Comparison of ENCODE assay signal across 8 cellular contexts in genomic region chr17:45197555-45198334, GRCh38. TPM values are rescaled to one million over a fixed set of nuclear protein-coding genes. Genes with fewer than 3 reads are reported as not detected.
DNase-seq lines count a peak whose midpoint lies in the region; ATAC-seq and TF ChIP-seq lines count a peak whose summit lies in the region.

No MANE protein-coding gene starts in this region.

- no peaks in the 10 kb centered on the region for H3K36me3 ChIP-seq in BLaER1
- H3K36me3 ChIP-seq in Peyer's patch = no peaks in the 10 kb centered on the region

- H3K9me3 Mint-ChIP-seq in nephron = no peaks in the 10 kb centered on the region

- peak overlapping the region; percentile 77 for H3K4me2 ChIP-seq in BLaER1

- peak overlapping the region; percentile 47; the same call in 1 of the 2 replicates for H3K9ac ChIP-seq in BLaER1

- H3K36me3 Mint-ChIP-seq in nephron (ENCODE audit: low read depth) = no peaks in the 10 kb centered on the region

- H3K4me1 Mint-ChIP-seq in nephron = peaks cover 23% of the 10 kb centered on the region

- H3K4me3 Mint-ChIP-seq in nephron = peak overlapping the region; percentile 8 to 61 (median 26)

- H3K4me1 ChIP-seq in BLaER1 = peaks cover 53% of the 10 kb centered on the region
- H3K4me1 ChIP-seq in Peyer's patch = peaks cover 0 to 10% (median 0%) of the 10 kb centered on the region in 4 donors

- H4K20me1 ChIP-seq in BLaER1 = no peaks in the 10 kb centered on the region

- H3K9me3 ChIP-seq in BLaER1 (no peaks in the 10 kb centered on the region), Peyer's patch (no peaks in the 10 kb centered on the region)

- peak; percentile 65 for DNase-seq in KG1 (lab: John Stamatoyannopoulos, UW)
- DNase-seq in Peyer's patch = peak; percentile 82 to 96 (median 95)
- DNase-seq in activated T-helper 1 cell treated with anti-CD3 and anti-CD28 coated beads, Interleukin-2, amount 50 U/mL, for 16 hours (ENCODE audit: low read depth in 1 of 2, low spot score in 1 of 2) = peak; percentile 73 to 82
- peak; percentile 83 for DNase-seq in fibroblast of peridontal ligament (ENCODE audit: extremely low read depth)
- peak; percentile 48 to 87 (median 81) for DNase-seq in stimulated activated naive CD4-positive, alpha-beta T cell (lab: John Stamatoyannopoulos, UW)

- ATAC-seq in GM19452 (IDR thresholded peaks at IDR 0.05; ENCODE audit: unreplicated experiment) = peak; percentile 85

- H3K27me3 ChIP-seq in BLaER1 (no peaks in the 10 kb centered on the region), Peyer's patch (no peaks in the 10 kb centered on the region)

- H3K4me3 ChIP-seq in BLaER1 (no peak overlapping the region), Peyer's patch (no peak overlapping the region)

- TF ChIP-seq CTCF in Peyer's patch (IDR thresholded peaks at IDR 0.05) = peak; percentile 94 to 100 (median 98)
- peak; percentile 99 for TF ChIP-seq CTCF in nephron (IDR thresholded peaks at IDR 0.05; ENCODE audit: unreplicated experiment in 3 of 3)

- peak overlapping the region; percentile 80 to 97 (median 93) for H3K27ac Mint-ChIP-seq in nephron

- peak overlapping the region; percentile 65 for H3K27ac ChIP-seq in BLaER1
- peak overlapping the region in 2 of 4 donors; percentile 21 to 35 for H3K27ac ChIP-seq in Peyer's patch

- no peak for TF ChIP-seq POLR2A in Peyer's patch (IDR thresholded peaks at IDR 0.05)

- peaks cover 6% of the 10 kb centered on the region for H3K27me3 Mint-ChIP-seq in nephron (ENCODE audit: low read depth)

RNA-seq across cellular contexts. Expression of gene FMNL1, which starts 23.9 kb away (rescaled TPM):
- total RNA-seq in Peyer's patch = 10 to 100 TPM in 3 of 4 donors, 1 to 10 TPM in 1; 9.3 to 45.4 (median 15.8) TPM

RNA-seq across cellular contexts. Expression of gene HEXIM2, which starts 36.1 kb away (rescaled TPM):
- 10 to 100 TPM in 3 of 4 donors, 1 to 10 TPM in 1; 8.4 to 28.9 (median 11.2) TPM for total RNA-seq in Peyer's patch

RNA-seq across cellular contexts. Expression of gene HEXIM1, which starts 49.5 kb away (rescaled TPM):
- 10 to 100 TPM; 24.3 to 41.8 (median 31.7) TPM for total RNA-seq in Peyer's patch
